1 cellular context compared by ENCODE assay signal in the genomic region with DNA sequence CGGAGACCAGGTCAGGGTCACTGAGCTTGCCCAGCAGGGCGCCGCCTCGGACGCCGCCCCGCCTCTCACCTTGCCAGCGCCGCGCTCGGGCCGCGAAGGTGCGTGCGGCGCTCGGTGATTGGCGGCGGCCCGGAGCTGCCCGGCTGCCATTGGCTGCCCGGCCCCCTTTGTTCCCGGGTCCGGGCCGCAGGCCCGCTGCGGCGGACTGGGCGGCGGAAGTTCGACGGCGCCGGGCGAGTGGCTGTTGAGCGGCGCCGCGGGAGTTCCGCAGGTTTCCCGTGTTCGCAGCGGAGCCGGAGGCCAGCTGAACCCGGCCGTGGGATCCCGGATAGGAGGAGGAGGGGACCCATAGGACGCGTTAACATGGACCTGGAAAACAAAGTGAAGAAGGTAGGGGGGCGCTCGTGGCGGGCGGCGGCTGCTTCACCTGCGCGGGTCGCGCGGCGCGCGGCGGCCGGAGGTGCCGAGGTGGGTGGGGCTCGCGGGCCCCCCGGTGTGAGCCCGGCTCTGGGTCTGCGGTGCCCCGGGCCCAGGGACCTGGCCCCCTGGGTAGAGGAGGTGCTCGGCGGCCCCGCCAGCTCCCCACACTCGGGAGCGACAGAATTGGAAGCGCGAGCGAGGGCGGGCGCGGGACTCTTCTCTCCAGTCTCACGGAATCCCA.
TF ChIP-seq lines count a peak whose summit lies in the region.

A gene with protein sequence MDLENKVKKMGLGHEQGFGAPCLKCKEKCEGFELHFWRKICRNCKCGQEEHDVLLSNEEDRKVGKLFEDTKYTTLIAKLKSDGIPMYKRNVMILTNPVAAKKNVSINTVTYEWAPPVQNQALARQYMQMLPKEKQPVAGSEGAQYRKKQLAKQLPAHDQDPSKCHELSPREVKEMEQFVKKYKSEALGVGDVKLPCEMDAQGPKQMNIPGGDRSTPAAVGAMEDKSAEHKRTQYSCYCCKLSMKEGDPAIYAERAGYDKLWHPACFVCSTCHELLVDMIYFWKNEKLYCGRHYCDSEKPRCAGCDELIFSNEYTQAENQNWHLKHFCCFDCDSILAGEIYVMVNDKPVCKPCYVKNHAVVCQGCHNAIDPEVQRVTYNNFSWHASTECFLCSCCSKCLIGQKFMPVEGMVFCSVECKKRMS (plus strand): TSS at position 195 of the 661 bp plus-strand sequence. CDS start 169 bp downstream, at position 364.

TF ChIP-seq in K562, 482 proteins besides CTCF, POLR2A, EP300 and RAD21 (continued from another document and continues in another):
- TF ChIP-seq, protein P1, sequence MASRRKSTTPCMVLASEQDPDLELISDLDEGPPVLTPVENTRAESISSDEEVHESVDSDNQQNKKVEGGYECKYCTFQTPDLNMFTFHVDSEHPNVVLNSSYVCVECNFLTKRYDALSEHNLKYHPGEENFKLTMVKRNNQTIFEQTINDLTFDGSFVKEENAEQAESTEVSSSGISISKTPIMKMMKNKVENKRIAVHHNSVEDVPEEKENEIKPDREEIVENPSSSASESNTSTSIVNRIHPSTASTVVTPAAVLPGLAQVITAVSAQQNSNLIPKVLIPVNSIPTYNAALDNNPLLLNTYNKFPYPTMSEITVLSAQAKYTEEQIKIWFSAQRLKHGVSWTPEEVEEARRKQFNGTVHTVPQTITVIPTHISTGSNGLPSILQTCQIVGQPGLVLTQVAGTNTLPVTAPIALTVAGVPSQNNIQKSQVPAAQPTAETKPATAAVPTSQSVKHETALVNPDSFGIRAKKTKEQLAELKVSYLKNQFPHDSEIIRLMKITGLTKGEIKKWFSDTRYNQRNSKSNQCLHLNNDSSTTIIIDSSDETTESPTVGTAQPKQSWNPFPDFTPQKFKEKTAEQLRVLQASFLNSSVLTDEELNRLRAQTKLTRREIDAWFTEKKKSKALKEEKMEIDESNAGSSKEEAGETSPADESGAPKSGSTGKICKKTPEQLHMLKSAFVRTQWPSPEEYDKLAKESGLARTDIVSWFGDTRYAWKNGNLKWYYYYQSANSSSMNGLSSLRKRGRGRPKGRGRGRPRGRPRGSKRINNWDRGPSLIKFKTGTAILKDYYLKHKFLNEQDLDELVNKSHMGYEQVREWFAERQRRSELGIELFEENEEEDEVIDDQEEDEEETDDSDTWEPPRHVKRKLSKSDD (conservative IDR thresholded peaks at IDR 0.05; ENCODE audit: low read length) = no peak
- peak in 1 of 2 experiments; percentile 81; a peak in 2 of 4 replicates for TF ChIP-seq TRIM24 (IDR thresholded peaks at IDR 0.05)
- TF ChIP-seq YY1 (IDR thresholded peaks at IDR 0.05; ENCODE audit: borderline replicate concordance in 1 of 3, control insufficient read depth in 1 of 3, extremely low read depth in 1 of 3, insufficient read depth in 3 of 3, insufficient read length in 1 of 3, insufficient replicate concordance in 2 of 3, low read depth in 1 of 3, low read length in 2 of 3) = peak in 2 of 3 experiments; percentile 49 to 59
- no peak for TF ChIP-seq SMC3 (conservative IDR thresholded peaks at IDR 0.05; ENCODE audit: insufficient read depth, low read depth, low read length)
- TF ChIP-seq ESRRA (IDR thresholded peaks at IDR 0.05; ENCODE audit: borderline replicate concordance, low read depth) = peak; percentile 73; the same call in 1 of the 2 replicates
- peak in 1 of 2 experiments; percentile 18; a peak in 2 of 4 replicates for TF ChIP-seq TEAD1 (CRISPR knock-in tag; IDR thresholded peaks at IDR 0.05)
- peak; percentile 16 for TF ChIP-seq U2AF1 (optimal IDR thresholded peaks at IDR 0.05; ENCODE audit: low read depth, low read length)
- peak; percentile 18; the same call in 1 of the 2 replicates for TF ChIP-seq NCOR1 (IDR thresholded peaks at IDR 0.05)
- peak; percentile 79 for TF ChIP-seq TBP (optimal IDR thresholded peaks at IDR 0.05; ENCODE audit: low read depth, low read length)
- TF ChIP-seq, protein P2, sequence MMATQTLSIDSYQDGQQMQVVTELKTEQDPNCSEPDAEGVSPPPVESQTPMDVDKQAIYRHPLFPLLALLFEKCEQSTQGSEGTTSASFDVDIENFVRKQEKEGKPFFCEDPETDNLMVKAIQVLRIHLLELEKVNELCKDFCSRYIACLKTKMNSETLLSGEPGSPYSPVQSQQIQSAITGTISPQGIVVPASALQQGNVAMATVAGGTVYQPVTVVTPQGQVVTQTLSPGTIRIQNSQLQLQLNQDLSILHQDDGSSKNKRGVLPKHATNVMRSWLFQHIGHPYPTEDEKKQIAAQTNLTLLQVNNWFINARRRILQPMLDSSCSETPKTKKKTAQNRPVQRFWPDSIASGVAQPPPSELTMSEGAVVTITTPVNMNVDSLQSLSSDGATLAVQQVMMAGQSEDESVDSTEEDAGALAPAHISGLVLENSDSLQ (IDR thresholded peaks at IDR 0.05) = peak; percentile 53; the same call in 1 of the 2 replicates
- peak; percentile 14 for TF ChIP-seq POU5F1 (IDR thresholded peaks at IDR 0.05; ENCODE audit: borderline replicate concordance, low read depth, low read length, partially characterized antibody)
- TF ChIP-seq MAZ (CRISPR knock-in tag; conservative IDR thresholded peaks at IDR 0.05 in 1 of 2, IDR thresholded peaks at IDR 0.05 in 1 of 2) = peak; percentile 1 to 84; a peak in 2 of 4 replicates
- TF ChIP-seq PRPF4 (IDR thresholded peaks at IDR 0.05; ENCODE audit: insufficient read depth, low read depth, low read length, poor library complexity, severe bottlenecking) = peak; percentile 55
- peak; percentile 72 for TF ChIP-seq RBM22 (IDR thresholded peaks at IDR 0.05; ENCODE audit: low read depth, low read length, poor library complexity, severe bottlenecking)
- TF ChIP-seq, protein P3, sequence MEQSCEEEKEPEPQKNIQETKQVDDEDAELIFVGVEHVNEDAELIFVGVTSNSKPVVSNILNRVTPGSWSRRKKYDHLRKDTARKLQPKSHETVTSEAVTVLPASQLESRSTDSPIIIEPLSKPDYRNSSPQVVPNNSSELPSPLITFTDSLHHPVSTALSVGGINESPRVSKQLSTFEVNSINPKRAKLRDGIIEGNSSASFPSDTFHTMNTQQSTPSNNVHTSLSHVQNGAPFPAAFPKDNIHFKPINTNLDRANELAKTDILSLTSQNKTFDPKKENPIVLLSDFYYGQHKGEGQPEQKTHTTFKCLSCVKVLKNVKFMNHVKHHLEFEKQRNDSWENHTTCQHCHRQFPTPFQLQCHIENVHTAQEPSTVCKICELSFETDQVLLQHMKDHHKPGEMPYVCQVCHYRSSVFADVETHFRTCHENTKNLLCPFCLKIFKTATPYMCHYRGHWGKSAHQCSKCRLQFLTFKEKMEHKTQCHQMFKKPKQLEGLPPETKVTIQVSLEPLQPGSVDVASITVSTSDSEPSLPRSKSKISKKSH (CRISPR knock-in tag; IDR thresholded peaks at IDR 0.05) = peak; percentile 32; the same call in 1 of the 2 replicates
- TF ChIP-seq, protein P4, sequence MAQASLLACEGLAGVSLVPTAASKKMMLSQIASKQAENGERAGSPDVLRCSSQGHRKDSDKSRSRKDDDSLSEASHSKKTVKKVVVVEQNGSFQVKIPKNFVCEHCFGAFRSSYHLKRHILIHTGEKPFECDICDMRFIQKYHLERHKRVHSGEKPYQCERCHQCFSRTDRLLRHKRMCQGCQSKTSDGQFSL (CRISPR knock-in tag; IDR thresholded peaks at IDR 0.05) = peak; percentile 51; the same call in 1 of the 2 replicates
- TF ChIP-seq, protein P4 (tag; IDR thresholded peaks at IDR 0.05) = no peak
- TF ChIP-seq ETV1 (tag; conservative IDR thresholded peaks at IDR 0.05; ENCODE audit: low read depth) = peak; percentile 30
- TF ChIP-seq, protein P5, sequence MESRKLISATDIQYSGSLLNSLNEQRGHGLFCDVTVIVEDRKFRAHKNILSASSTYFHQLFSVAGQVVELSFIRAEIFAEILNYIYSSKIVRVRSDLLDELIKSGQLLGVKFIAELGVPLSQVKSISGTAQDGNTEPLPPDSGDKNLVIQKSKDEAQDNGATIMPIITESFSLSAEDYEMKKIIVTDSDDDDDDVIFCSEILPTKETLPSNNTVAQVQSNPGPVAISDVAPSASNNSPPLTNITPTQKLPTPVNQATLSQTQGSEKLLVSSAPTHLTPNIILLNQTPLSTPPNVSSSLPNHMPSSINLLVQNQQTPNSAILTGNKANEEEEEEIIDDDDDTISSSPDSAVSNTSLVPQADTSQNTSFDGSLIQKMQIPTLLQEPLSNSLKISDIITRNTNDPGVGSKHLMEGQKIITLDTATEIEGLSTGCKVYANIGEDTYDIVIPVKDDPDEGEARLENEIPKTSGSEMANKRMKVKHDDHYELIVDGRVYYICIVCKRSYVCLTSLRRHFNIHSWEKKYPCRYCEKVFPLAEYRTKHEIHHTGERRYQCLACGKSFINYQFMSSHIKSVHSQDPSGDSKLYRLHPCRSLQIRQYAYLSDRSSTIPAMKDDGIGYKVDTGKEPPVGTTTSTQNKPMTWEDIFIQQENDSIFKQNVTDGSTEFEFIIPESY (CRISPR knock-in tag; IDR thresholded peaks at IDR 0.05) = peak; percentile 57
- TF ChIP-seq SAP30 (IDR thresholded peaks at IDR 0.05; ENCODE audit: borderline replicate concordance, insufficient read depth, low read depth, low read length, poor library complexity, severe bottlenecking) = peak; percentile 20
- TF ChIP-seq, protein P6, sequence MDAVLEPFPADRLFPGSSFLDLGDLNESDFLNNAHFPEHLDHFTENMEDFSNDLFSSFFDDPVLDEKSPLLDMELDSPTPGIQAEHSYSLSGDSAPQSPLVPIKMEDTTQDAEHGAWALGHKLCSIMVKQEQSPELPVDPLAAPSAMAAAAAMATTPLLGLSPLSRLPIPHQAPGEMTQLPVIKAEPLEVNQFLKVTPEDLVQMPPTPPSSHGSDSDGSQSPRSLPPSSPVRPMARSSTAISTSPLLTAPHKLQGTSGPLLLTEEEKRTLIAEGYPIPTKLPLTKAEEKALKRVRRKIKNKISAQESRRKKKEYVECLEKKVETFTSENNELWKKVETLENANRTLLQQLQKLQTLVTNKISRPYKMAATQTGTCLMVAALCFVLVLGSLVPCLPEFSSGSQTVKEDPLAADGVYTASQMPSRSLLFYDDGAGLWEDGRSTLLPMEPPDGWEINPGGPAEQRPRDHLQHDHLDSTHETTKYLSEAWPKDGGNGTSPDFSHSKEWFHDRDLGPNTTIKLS (IDR thresholded peaks at IDR 0.05; ENCODE audit: borderline replicate concordance, low read depth) = peak; percentile 74; the same call in 1 of the 2 replicates
- no peak for TF ChIP-seq ZBTB17 (CRISPR knock-in tag; IDR thresholded peaks at IDR 0.05)
- peak; percentile 22 for TF ChIP-seq E2F3 (CRISPR knock-in tag; IDR thresholded peaks at IDR 0.05)
- TF ChIP-seq NEUROD1 (IDR thresholded peaks at IDR 0.05; ENCODE audit: borderline replicate concordance, low read depth, low read length, partially characterized antibody) = peak; percentile 28
- TF ChIP-seq ZNF76 (CRISPR knock-in tag; IDR thresholded peaks at IDR 0.05; ENCODE audit: borderline replicate concordance) = peak; percentile 61; the same call in 1 of the 2 replicates
- peak; percentile 74; the same call in 1 of the 2 replicates for TF ChIP-seq ILF3 (IDR thresholded peaks at IDR 0.05; ENCODE audit: borderline replicate concordance)
- TF ChIP-seq ZFX (CRISPR knock-in tag; IDR thresholded peaks at IDR 0.05) = peak; percentile 77; the same call in 1 of the 2 replicates
